ENCODE assay signal across 1 cellular context in genomic region chr7:974172-974571, GRCh38.
TF ChIP-seq lines count a peak whose summit lies in the region.

No MANE protein-coding gene starts in this region.

TF ChIP-seq in H1, 55 proteins besides CTCF, POLR2A, EP300 and RAD21:
- TF ChIP-seq SAP30 (IDR thresholded peaks at IDR 0.05; ENCODE audit: insufficient read depth, insufficient replicate concordance, low read length) = no peak
- no peak for TF ChIP-seq GTF2F1 (IDR thresholded peaks at IDR 0.05; ENCODE audit: borderline replicate concordance, low read depth, low read length)
- TF ChIP-seq USF2 (IDR thresholded peaks at IDR 0.05; ENCODE audit: low read length) = no peak
- no peak for TF ChIP-seq SIN3A (conservative IDR thresholded peaks at IDR 0.05 in 1 of 2, IDR thresholded peaks at IDR 0.05 in 1 of 2; ENCODE audit: low read depth in 1 of 2, low read length in 2 of 2)
- TF ChIP-seq BCL11A (IDR thresholded peaks at IDR 0.05; ENCODE audit: low read depth in 2 of 2, low read length in 2 of 2) = no peak
- TF ChIP-seq ATF3 (IDR thresholded peaks at IDR 0.05; ENCODE audit: insufficient read depth, low read depth, low read length) = no peak
- TF ChIP-seq BRCA1 (IDR thresholded peaks at IDR 0.05; ENCODE audit: low read depth, low read length) = no peak
- TF ChIP-seq BACH1 (IDR thresholded peaks at IDR 0.05; ENCODE audit: low read length) = no peak
- TF ChIP-seq CTBP2 (IDR thresholded peaks at IDR 0.05; ENCODE audit: borderline replicate concordance, insufficient read depth, insufficient read length, low read length) = no peak
- no peak for TF ChIP-seq SP4 (IDR thresholded peaks at IDR 0.05; ENCODE audit: low read length)
- TF ChIP-seq JUN (IDR thresholded peaks at IDR 0.05; ENCODE audit: low read depth, low read length) = no peak
- TF ChIP-seq TAF7 (optimal IDR thresholded peaks at IDR 0.05; ENCODE audit: borderline replicate concordance, low read depth, low read length) = no peak
- TF ChIP-seq KDM1A (IDR thresholded peaks at IDR 0.05; ENCODE audit: borderline replicate concordance, low read length) = no peak
- no peak for TF ChIP-seq TAF1 (IDR thresholded peaks at IDR 0.05; ENCODE audit: low read depth, low read length)
- no peak for TF ChIP-seq TCF12 (IDR thresholded peaks at IDR 0.05; ENCODE audit: low read depth, low read length)
- no peak for TF ChIP-seq CHD7 (IDR thresholded peaks at IDR 0.05; ENCODE audit: insufficient replicate concordance, low read length)
- TF ChIP-seq ASH2L (IDR thresholded peaks at IDR 0.05; ENCODE audit: low read length) = no peak
- no peak for TF ChIP-seq SIX5 (IDR thresholded peaks at IDR 0.05; ENCODE audit: low read depth, low read length)
- TF ChIP-seq TEAD4 (IDR thresholded peaks at IDR 0.05; ENCODE audit: low read depth, low read length) = no peak
- no peak for TF ChIP-seq MAFK (IDR thresholded peaks at IDR 0.05; ENCODE audit: low read depth, low read length)
